ENCODE assay signal across 8 cellular contexts in the genomic region with DNA sequence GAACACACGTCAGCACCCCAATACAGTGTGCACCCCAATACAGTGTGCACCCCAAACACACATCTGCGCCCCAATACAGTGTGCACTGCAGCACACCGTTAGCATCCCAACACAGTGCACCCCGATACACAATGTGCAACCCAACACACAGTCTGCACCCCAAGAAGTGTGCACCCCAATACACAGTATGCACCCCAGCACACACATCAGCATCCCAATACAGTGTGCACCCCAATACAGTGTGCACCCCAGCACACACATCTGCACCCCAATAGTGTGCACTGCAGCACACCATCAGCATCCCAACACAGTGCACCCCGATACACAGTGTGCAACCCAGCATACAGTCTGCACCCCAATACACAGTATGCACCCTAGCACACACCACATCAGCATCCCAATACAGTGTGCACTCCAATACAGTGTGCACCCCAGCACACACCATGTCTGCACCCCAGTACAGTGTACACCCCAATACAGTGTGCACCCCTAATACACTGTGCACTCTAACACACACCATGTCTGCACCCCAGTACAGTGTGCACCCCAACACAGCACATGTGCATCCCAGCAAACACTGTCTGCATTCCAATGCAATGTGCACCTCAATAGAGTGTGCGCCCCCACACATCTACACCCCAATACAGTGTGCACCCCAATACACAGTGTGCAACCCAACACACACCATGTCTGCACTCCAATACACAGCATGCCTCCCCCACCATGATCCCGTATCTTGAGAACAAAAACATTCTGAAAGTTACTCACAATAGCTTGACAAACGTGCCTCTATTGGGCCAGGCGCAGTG. TPM values are rescaled to one million over a fixed set of nuclear protein-coding genes. Genes with fewer than 3 reads are reported as not detected.
DNase-seq lines count a peak whose midpoint lies in the region; ATAC-seq and TF ChIP-seq lines count a peak whose summit lies in the region.

No MANE protein-coding gene starts in this region.

- H3K27ac Mint-ChIP-seq in T-cell: peak overlapping the region; percentile 69 to 75

- H3K9me3 Mint-ChIP-seq in T-cell: no peaks in the 10 kb centered on the region

- POLR2A ChIA-PET in T-cell (lab: Charles Lee): no interaction called here
- POLR2A ChIA-PET in GM10248 (lab: Yijun Ruan, JAX): interaction anchor here (2.3 kb wide), 1 partner anchor 8 kb away, joined by 25 read pairs; no protein-coding TSS in a partner anchor

- peak overlapping the region; percentile 58 to 62 for H3K9ac ChIP-seq in stomach smooth muscle (ENCODE audit: low read length in 2 of 2)

- peaks cover 39 to 45% (median 42%) of the 10 kb centered on the region in 3 donors for H3K4me1 Mint-ChIP-seq in T-cell

- intact Hi-C loops in heart left ventricle (cut with DNase I) (loop anchor here in 6 of 10 donors (1.0 to 10.0 kb wide), 6 partner anchors 9 to 208 kb away; partner anchors contain the start of genes NAXD (in 3 of the 6) and ANKRD10 (in 1 of the 6)), Right ventricle myocardium superior (cut with DNase I) (no loop called here)

- H3K4me2 ChIP-seq in hepatocyte: peak overlapping the region; percentile 73

- H3K27me3 Mint-ChIP-seq in T-cell: no peaks in the 10 kb centered on the region

- H3K4me3 ChIP-seq in heart left ventricle (peak overlapping the region in 11 of 12 donors; percentile 50 to 92 (median 78)), hepatocyte (no peak overlapping the region), stomach smooth muscle (ENCODE audit: low read length in 2 of 2) (peak overlapping the region; percentile 65 to 81)

- H3K9me3 ChIP-seq in heart left ventricle (no peaks in the 10 kb centered on the region), hepatocyte (ENCODE audit: low read depth) (no peaks in the 10 kb centered on the region), stomach smooth muscle (ENCODE audit: control insufficient read depth in 2 of 2, low read length in 2 of 2) (no peaks in the 10 kb centered on the region)

- TF ChIP-seq POLR2A in heart left ventricle (IDR thresholded peaks at IDR 0.05): no peak

- H4K20me1 ChIP-seq in hepatocyte (ENCODE audit: insufficient read depth, poor library complexity, severe bottlenecking): no peaks in the 10 kb centered on the region

- TF ChIP-seq CTCF in heart left ventricle (IDR thresholded peaks at IDR 0.05): no peak
- TF ChIP-seq CTCF in hepatocyte (IDR thresholded peaks at IDR 0.05; ENCODE audit: poor library complexity): no peak
- TF ChIP-seq CTCF in GM10248 (IDR thresholded peaks at IDR 0.05; ENCODE audit: control extremely low read depth, extremely low read depth, low read depth, missing control alignments): no peak

- DNase-seq in heart left ventricle: no peak
- no peak for DNase-seq in Right ventricle myocardium superior
- no peak for DNase-seq in T-cell
- no peak for DNase-seq in hepatocyte (ENCODE audit: low spot score)
- DNase-seq in GM10248 (ENCODE audit: extremely low spot score): no peak
- no peak for DNase-seq in NCI-H1417 (lab: John Stamatoyannopoulos, UW)

- WGBS in heart left ventricle, 4 donors: 61 to 66% (median 65%) methylated on average over 9 of the region's 9 CpGs
- WGBS in hepatocyte (ENCODE audit: low lambda C conversion rate, missing lambda C conversion rate): 79% methylated on average over 8 of the region's 9 CpGs

- H3K27ac ChIP-seq in heart left ventricle: peak overlapping the region in 11 of 12 donors; percentile 63 to 100 (median 84)
- H3K27ac ChIP-seq in hepatocyte: peak overlapping the region; percentile 4
- peak overlapping the region; percentile 87 for H3K27ac ChIP-seq in stomach smooth muscle (ENCODE audit: low read length)

- ATAC-seq in heart left ventricle: peak in 1 of 4 donors; percentile 0
- no peak for ATAC-seq in Right ventricle myocardium superior (ENCODE audit: poor library complexity)
- ATAC-seq in T-cell (replicated peaks in 1 of 4): peak in 2 of 4 experiments; percentile 17 to 28
- ATAC-seq in GM18873 (IDR thresholded peaks at IDR 0.05; ENCODE audit: low FRiP score, unreplicated experiment): no peak

- peaks cover 10% of the 10 kb centered on the region for H3K36me3 Mint-ChIP-seq in T-cell

- peak overlapping the region; percentile 74 to 88 (median 82) for H3K4me3 Mint-ChIP-seq in T-cell

- peaks cover 0 to 22% (median 12%) of the 10 kb centered on the region in 9 donors for H3K36me3 ChIP-seq in heart left ventricle
- no peaks in the 10 kb centered on the region for H3K36me3 ChIP-seq in hepatocyte (replicated peaks; ENCODE audit: insufficient read depth, low read depth)
- H3K36me3 ChIP-seq in stomach smooth muscle (ENCODE audit: control insufficient read depth in 2 of 2, insufficient read depth in 2 of 2, low read length in 2 of 2): peaks cover 5 to 13% of the 10 kb centered on the region in 2 donors

- CTCF ChIA-PET in T-cell (lab: Charles Lee): interaction anchor here in 1 of 2 donors (0.7 to 1.5 kb wide), 4 partner anchors 17 to 209 kb away, joined by 3 to 6 read pairs (median 4); no protein-coding TSS in a partner anchor
- CTCF ChIA-PET in GM10248 (lab: Yijun Ruan, JAX): interaction anchor here (1.0 kb wide), 1 partner anchor 23 kb away, joined by 3 read pairs; no protein-coding TSS in a partner anchor

- no peak overlapping the region for H2AFZ ChIP-seq in hepatocyte

- peaks cover 4 to 43% (median 23%) of the 10 kb centered on the region in 12 donors for H3K4me1 ChIP-seq in heart left ventricle
- peaks cover 9% of the 10 kb centered on the region for H3K4me1 ChIP-seq in hepatocyte (ENCODE audit: insufficient read depth)
- H3K4me1 ChIP-seq in stomach smooth muscle (ENCODE audit: control insufficient read depth, insufficient read depth, low read length): peaks cover 37% of the 10 kb centered on the region

- H3K79me2 ChIP-seq in hepatocyte: peaks cover 50% of the 10 kb centered on the region

- H3K27me3 ChIP-seq in heart left ventricle (no peaks in the 10 kb centered on the region), hepatocyte (no peaks in the 10 kb centered on the region), stomach smooth muscle (ENCODE audit: control insufficient read depth in 1 of 2, insufficient read depth in 2 of 2, low read length in 2 of 2) (no peaks in the 10 kb centered on the region)

- H3K9me2 ChIP-seq in hepatocyte (replicated peaks; ENCODE audit: insufficient read depth): no peaks in the 10 kb centered on the region

RNA-seq across cellular contexts. Expression of gene CARS2, which starts 0.9 kb away (rescaled TPM):
- total RNA-seq in heart left ventricle (10 to 100 TPM; 35.4 to 48.4 (median 43.5) TPM), Right ventricle myocardium superior (55.3 TPM), T-cell (100 to 1,000 TPM in 1 of 5 donors, 10 to 100 TPM in 4; 74.2 to 102 (median 85.4) TPM), hepatocyte (70.9 and 72.9 TPM in 2 replicates)
- polyA plus RNA-seq in heart left ventricle (10 to 100 TPM; 72.4 to 78.5 TPM), hepatocyte (105 and 127 TPM in 2 replicates)

RNA-seq across cellular contexts. Expression of gene ING1, which starts 6.7 kb away (rescaled TPM):
- total RNA-seq in heart left ventricle (1 to 10 TPM; 5.6 to 9.1 (median 6.6) TPM), Right ventricle myocardium superior (6.6 TPM), T-cell (10 to 100 TPM in 4 of 5 donors, 1 to 10 TPM in 1; 9.9 to 29.4 (median 25.8) TPM), hepatocyte (14.7 and 15.7 TPM in 2 replicates)
- polyA plus RNA-seq in heart left ventricle (10 to 100 TPM in 1 of 2 donors, 1 to 10 TPM in 1; 4.8 to 18.0 TPM), hepatocyte (24.2 and 26.4 TPM in 2 replicates)

Comparison
In these comparisons a context has a peak if more than half of its experiments do, and no peak if none do; other contexts are left out.
1. H3K27ac ChIP-seq: peak in every context shown above with its lines; median percentile 87 in stomach smooth muscle; 84 in heart left ventricle; 4 in hepatocyte.